Comparison of ENCODE assay signal across 9 cellular contexts in genomic region chr20:62832212-62832922, GRCh38. TPM values are rescaled to one million over a fixed set of nuclear protein-coding genes. Genes with fewer than 3 reads are reported as not detected.
A peak's percentile ranks its signal among the peaks of the same experiment; 100 is the strongest.
DNase-seq lines count a peak whose midpoint lies in the region; ATAC-seq, FAIRE-seq and TF ChIP-seq lines count a peak whose summit lies in the region.
"Had no signal": no experiment of that assay in that cellular context is flagged by ENCODE, and none has a peak within 500 bp of the region (broad histone marks: within the 10 kb centered on the region; RNA-seq: fewer than 3 reads in every experiment).

No MANE protein-coding gene starts in this region.

- peak; percentile 15 for DNase-seq in DMS153 (lab: John Stamatoyannopoulos, UW)
- peak; percentile 72 for DNase-seq in NCI-H2029 (lab: John Stamatoyannopoulos, UW)
- peak; percentile 57 for DNase-seq in GM12878 (ENCODE audit: low read depth, low spot score)
- no peak for DNase-seq in NK-92 treated with Interleukin-12 subunit alpha and Interleukin-12 subunit beta, amount 100 ng/mL, for 24 hours (lab: John Stamatoyannopoulos, UW)
- no peak for DNase-seq in 8988T
- no peak for DNase-seq in type B pancreatic cell (ENCODE audit: extremely low spot score, unreplicated experiment)

- no peak overlapping the region for H3K4me3 Mint-ChIP-seq in type B pancreatic cell

- TF ChIP-seq CTCF in GM12878 (IDR thresholded peaks at IDR 0.05 in 2 of 3, conservative IDR thresholded peaks at IDR 0.05 in 1 of 3; ENCODE audit: control insufficient read depth in 2 of 3, extremely low read depth in 1 of 3, insufficient read depth in 1 of 3, low read depth in 3 of 3, low read length in 3 of 3), result peak in 2 of 3 experiments; percentile 4 to 21; a peak in 1 of 6 replicates
- TF ChIP-seq CTCF in type B pancreatic cell (conservative IDR thresholded peaks at IDR 0.05), result no peak

- H3K36me3 ChIP-seq in GM12878 (ENCODE audit: control insufficient read depth in 2 of 2, insufficient read depth in 2 of 2, low read length in 1 of 2), result no peaks in the 10 kb centered on the region
- H3K36me3 ChIP-seq in mucosa of stomach (ENCODE audit: control insufficient read depth, insufficient read depth, low read length), result no peaks in the 10 kb centered on the region

- no peaks in the 10 kb centered on the region for H3K79me2 ChIP-seq in GM12878 (ENCODE audit: control insufficient read depth, insufficient read depth, low read length)

- no peaks in the 10 kb centered on the region for H4K20me1 ChIP-seq in GM12878 (ENCODE audit: control insufficient read depth, insufficient read depth)

- RAD21 ChIA-PET in GM12878 (lab: Charles Lee; ENCODE audit: unreplicated experiment), result interaction anchor here (0.8 to 0.9 kb wide), 2 partner anchors 10 to 177 kb away, joined by 3 read pairs; no protein-coding TSS in a partner anchor

- no TSS peak for BruUV-seq in GM12878 (replicated peaks; lab: Mats Ljungman, UMichigan)

- H3K27me3 Mint-ChIP-seq in type B pancreatic cell, result no peaks in the 10 kb centered on the region

- CTCF ChIA-PET in GM12878 (lab: Yijun Ruan, JAX), result interaction anchor here (1.0 to 2.1 kb wide), 4 partner anchors 10 to 530 kb away, joined by 3 to 9 read pairs (median 3); partner anchors contain the start of gene TCFL5

- H3K4me1 ChIP-seq in GM12878 (ENCODE audit: control insufficient read depth, insufficient read depth, low read length), result peaks cover 14% of the 10 kb centered on the region
- H3K4me1 ChIP-seq in mucosa of stomach (ENCODE audit: control insufficient read depth, insufficient read depth, low read length), result peaks cover 25% of the 10 kb centered on the region

- peak overlapping the region; percentile 35; the same call in 1 of the 2 replicates for H3K9ac ChIP-seq in GM12878 (ENCODE audit: control insufficient read depth, insufficient read depth, low read length)
- H3K9ac ChIP-seq in mucosa of stomach (ENCODE audit: low read length), result peak overlapping the region; percentile 39

- intact Hi-C loops in GM12878 (cut with micrococcal nuclease; ENCODE audit: unreplicated experiment), result no loop called here

- POLR2A ChIA-PET in GM12878 (lab: Charles Lee), result no interaction called here

- H3K4me3 ChIP-seq in GM12878 (no peak overlapping the region), mucosa of stomach (ENCODE audit: low read length) (no peak overlapping the region)

- in situ Hi-C loops in GM12878 (cut with MboI), result no loop called here

- TF ChIP-seq RAD21 in GM12878 (IDR thresholded peaks at IDR 0.05; ENCODE audit: insufficient read depth, low read depth, low read length), result no peak

- SMC1A ChIA-PET in GM12878 (lab: Charles Lee; ENCODE audit: uncharacterized antibody, unreplicated experiment), result interaction anchor here (0.8 to 0.9 kb wide), 3 partner anchors 17 to 122 kb away, joined by 3 to 4 read pairs (median 3); no protein-coding TSS in a partner anchor

- no peak overlapping the region for H3K27ac Mint-ChIP-seq in type B pancreatic cell

- peaks cover 23% of the 10 kb centered on the region for H3K4me1 Mint-ChIP-seq in type B pancreatic cell (ENCODE audit: unreplicated experiment)

- FAIRE-seq in GM12878 (lab: Jason Lieb, UNC), result peak; percentile 93
- FAIRE-seq: colon had no signal

- ATAC-seq in GM19455 (IDR thresholded peaks at IDR 0.05; ENCODE audit: unreplicated experiment) (peak; percentile 67), GM12878 (peak; percentile 94)

- H3K4me2 ChIP-seq in GM12878 (ENCODE audit: control insufficient read depth, insufficient read depth), result peak overlapping the region; percentile 66

- TF ChIP-seq POLR2A in GM12878 (IDR thresholded peaks at IDR 0.05; ENCODE audit: low read depth, low read length), result no peak

- 33% methylated on average over 22 of the region's 22 CpGs for WGBS in GM12878 (ENCODE audit: insufficient coverage, insufficient replicate concordance, low lambda C conversion rate, missing lambda C conversion rate)

- no peak for TF ChIP-seq EP300 in GM12878 (IDR thresholded peaks at IDR 0.05; ENCODE audit: borderline replicate concordance in 1 of 2, control insufficient read depth in 1 of 2, low read depth in 2 of 2, low read length in 2 of 2)

- H3K27ac ChIP-seq in GM12878 (ENCODE audit: control insufficient read depth, insufficient read depth), result no peak overlapping the region

- H3K36me3 Mint-ChIP-seq in type B pancreatic cell, result no peaks in the 10 kb centered on the region

- H3K27me3 ChIP-seq in GM12878 (replicated peaks in 1 of 2; ENCODE audit: control insufficient read depth in 2 of 2, insufficient read depth in 2 of 2, low read length in 1 of 2), result peaks cover 0 to 3% of the 10 kb centered on the region in 2 experiments; a peak in 2 of 4 replicates
- no peaks in the 10 kb centered on the region for H3K27me3 ChIP-seq in mucosa of stomach (ENCODE audit: control insufficient read depth, insufficient read depth, low read length)

- H3K9me3 ChIP-seq in GM12878 (replicated peaks; ENCODE audit: control insufficient read depth, insufficient read depth, low read length) (no peaks in the 10 kb centered on the region), mucosa of stomach (ENCODE audit: control insufficient read depth, low read length) (no peaks in the 10 kb centered on the region)

- no peaks in the 10 kb centered on the region for H3K9me3 Mint-ChIP-seq in type B pancreatic cell

- peak overlapping the region; percentile 75 for H2AFZ ChIP-seq in GM12878 (ENCODE audit: control insufficient read depth, low read depth, low read length)

RNA-seq across cellular contexts. Expression of gene COL9A3, which starts 15.5 kb away (rescaled TPM):
- 4.6 and 4.9 TPM in 2 replicates for total RNA-seq in GM12878 (2013; cell fraction: nucleolus; rRNA removed)
- total RNA-seq in GM12878 (2014; rRNA removed) (1.1 and 2.0 TPM in 2 replicates), GM12878 (2014; rRNA removed; fragmentation: Illumina TruSeq; extraction: Trizol) (0.51 and 0.63 TPM in 2 replicates), GM12878 (2021) (0.96 and 1.0 TPM in 2 replicates), type B pancreatic cell (ENCODE audit: low replicate concordance) (8.8 and 21.2 TPM in 2 replicates)
- not detected for polyA plus RNA-seq in GM12878 (2011; ENCODE audit: low read depth)
- polyA plus RNA-seq in GM12878 (2011; rRNA removed) (1.7 and 2.1 TPM in 2 replicates), GM12878 (2014; fragmentation: Illumina TruSeq; extraction: Trizol) (0.21 TPM in 1 of 2 replicates, not detected in the other), GM12878 (2014; fragmentation: Nextera tagmentation; extraction: Ambion mirVana) (under 1 TPM in 1 of 2 experiments, not detected in 1; 0.09 TPM), GM12878 (2014; rRNA removed) (1.2 and 1.4 TPM in 2 replicates), GM12878 (2016; fragmentation: Nextera tagmentation; extraction: Ambion mirVana) (under 1 TPM; 0.13 to 0.29 TPM)
- 1.7 and 2.2 TPM in 2 replicates for polyA plus RNA-seq in GM12878 (2011; cell fraction: cytosol; rRNA removed)
- polyA plus RNA-seq in GM12878 (2011; cell fraction: nucleus; rRNA removed), result 7.7 and 11.8 TPM in 2 replicates
- 1.5 and 2.4 TPM in 2 replicates for polyA plus RNA-seq in GM12878 (2012)
- 0.82 TPM in 1 of 2 replicates, not detected in the other for polyA minus RNA-seq in GM12878 (2011; rRNA and poly(A)+ RNA removed)
- polyA minus RNA-seq in GM12878 (2011; cell fraction: cytosol; rRNA and poly(A)+ RNA removed), result 0.53 and 0.62 TPM in 2 replicates
- polyA minus RNA-seq in GM12878 (2011; cell fraction: nucleus; rRNA and poly(A)+ RNA removed), result 1.3 TPM in 1 of 2 replicates, not detected in the other

RNA-seq across cellular contexts. Expression of gene OGFR, which starts 27.7 kb away (rescaled TPM):
- 31.0 and 35.8 TPM in 2 replicates for total RNA-seq in GM12878 (2013; cell fraction: nucleolus; rRNA removed)
- 50.5 and 62.1 TPM in 2 replicates for total RNA-seq in GM12878 (2014; rRNA removed)
- total RNA-seq in GM12878 (2014; rRNA removed; fragmentation: Illumina TruSeq; extraction: Trizol), result 13.9 and 18.1 TPM in 2 replicates
- 52.6 and 59.8 TPM in 2 replicates for total RNA-seq in GM12878 (2021)
- polyA plus RNA-seq in GM12878 (2011; ENCODE audit: low read depth), result 16.4 TPM
- 29.0 and 38.7 TPM in 2 replicates for polyA plus RNA-seq in GM12878 (2011; rRNA removed)
- polyA plus RNA-seq in GM12878 (2011; cell fraction: cytosol; rRNA removed), result 39.9 and 64.5 TPM in 2 replicates
- 69.3 and 120 TPM in 2 replicates for polyA plus RNA-seq in GM12878 (2011; cell fraction: nucleus; rRNA removed)
- polyA plus RNA-seq in GM12878 (2012), result 26.9 and 34.5 TPM in 2 replicates
- 11.0 and 19.0 TPM in 2 replicates for polyA plus RNA-seq in GM12878 (2014; fragmentation: Illumina TruSeq; extraction: Trizol)
- polyA plus RNA-seq in GM12878 (2014; fragmentation: Nextera tagmentation; extraction: Ambion mirVana), result 1 to 10 TPM in 1 of 2 experiments, under 1 TPM in 1; 0.72 to 1.4 TPM
- 48.1 and 59.3 TPM in 2 replicates for polyA plus RNA-seq in GM12878 (2014; rRNA removed)
- polyA plus RNA-seq in GM12878 (2016; fragmentation: Nextera tagmentation; extraction: Ambion mirVana), result 10 to 100 TPM; 16.1 to 35.7 TPM
- polyA minus RNA-seq in GM12878 (2011; rRNA and poly(A)+ RNA removed), result 29.5 and 29.8 TPM in 2 replicates
- polyA minus RNA-seq in GM12878 (2011; cell fraction: cytosol; rRNA and poly(A)+ RNA removed), result 17.4 and 20.6 TPM in 2 replicates
- 11.0 and 16.4 TPM in 2 replicates for polyA minus RNA-seq in GM12878 (2011; cell fraction: nucleus; rRNA and poly(A)+ RNA removed)
- total RNA-seq in type B pancreatic cell (ENCODE audit: low replicate concordance), result 42.8 and 49.6 TPM in 2 replicates

RNA-seq across cellular contexts. Expression of gene TCFL5, which starts 29.3 kb away (rescaled TPM):
- 2.7 and 2.8 TPM in 2 replicates for total RNA-seq in GM12878 (2013; cell fraction: nucleolus; rRNA removed)
- total RNA-seq in GM12878 (2014; rRNA removed) (7.8 and 8.1 TPM in 2 replicates), GM12878 (2014; rRNA removed; fragmentation: Illumina TruSeq; extraction: Trizol) (5.9 and 6.6 TPM in 2 replicates), GM12878 (2021) (7.3 and 8.1 TPM in 2 replicates), type B pancreatic cell (ENCODE audit: low replicate concordance) (6.1 and 11.8 TPM in 2 replicates)
- polyA plus RNA-seq in GM12878 (2011; ENCODE audit: low read depth), result 2.6 TPM
- polyA plus RNA-seq in GM12878 (2011; rRNA removed) (2.5 and 3.3 TPM in 2 replicates), GM12878 (2014; fragmentation: Illumina TruSeq; extraction: Trizol) (5.0 and 6.3 TPM in 2 replicates), GM12878 (2014; fragmentation: Nextera tagmentation; extraction: Ambion mirVana) (1 to 10 TPM; 1.4 to 1.6 TPM), GM12878 (2014; rRNA removed) (5.1 and 5.7 TPM in 2 replicates), GM12878 (2016; fragmentation: Nextera tagmentation; extraction: Ambion mirVana) (under 1 TPM; 0.48 to 0.58 TPM)
- polyA plus RNA-seq in GM12878 (2011; cell fraction: cytosol; rRNA removed), result 1.5 and 1.7 TPM in 2 replicates
- 1.6 and 2.0 TPM in 2 replicates for polyA plus RNA-seq in GM12878 (2011; cell fraction: nucleus; rRNA removed)
- 3.2 and 4.8 TPM in 2 replicates for polyA plus RNA-seq in GM12878 (2012)
- 1.0 and 1.5 TPM in 2 replicates for polyA minus RNA-seq in GM12878 (2011; rRNA and poly(A)+ RNA removed)
- polyA minus RNA-seq in GM12878 (2011; cell fraction: cytosol; rRNA and poly(A)+ RNA removed), result 1.5 and 1.7 TPM in 2 replicates
- polyA minus RNA-seq in GM12878 (2011; cell fraction: nucleus; rRNA and poly(A)+ RNA removed), result 0.57 and 0.60 TPM in 2 replicates

RNA-seq across cellular contexts. Expression of gene MRGBP, which starts 36.1 kb away (rescaled TPM):
- 6.9 and 10.2 TPM in 2 replicates for total RNA-seq in GM12878 (2013; cell fraction: nucleolus; rRNA removed)
- total RNA-seq in GM12878 (2014; rRNA removed), result 16.0 and 16.3 TPM in 2 replicates
- total RNA-seq in GM12878 (2014; rRNA removed; fragmentation: Illumina TruSeq; extraction: Trizol), result 10.4 and 12.2 TPM in 2 replicates
- 15.1 and 15.2 TPM in 2 replicates for total RNA-seq in GM12878 (2021)
- 4.6 TPM for polyA plus RNA-seq in GM12878 (2011; ENCODE audit: low read depth)
- polyA plus RNA-seq in GM12878 (2011; rRNA removed), result 10.7 and 12.1 TPM in 2 replicates
- 12.0 and 14.4 TPM in 2 replicates for polyA plus RNA-seq in GM12878 (2011; cell fraction: cytosol; rRNA removed)
- 14.7 and 15.7 TPM in 2 replicates for polyA plus RNA-seq in GM12878 (2011; cell fraction: nucleus; rRNA removed)
- 12.0 and 12.8 TPM in 2 replicates for polyA plus RNA-seq in GM12878 (2012)
- polyA plus RNA-seq in GM12878 (2014; fragmentation: Illumina TruSeq; extraction: Trizol), result 4.8 and 8.3 TPM in 2 replicates
- polyA plus RNA-seq in GM12878 (2014; fragmentation: Nextera tagmentation; extraction: Ambion mirVana), result 1 to 10 TPM; 1.8 to 3.7 TPM
- 14.8 and 14.9 TPM in 2 replicates for polyA plus RNA-seq in GM12878 (2014; rRNA removed)
- polyA plus RNA-seq in GM12878 (2016; fragmentation: Nextera tagmentation; extraction: Ambion mirVana), result 10 to 100 TPM; 17.0 to 17.6 TPM
- polyA minus RNA-seq in GM12878 (2011; rRNA and poly(A)+ RNA removed), result 7.1 and 10.9 TPM in 2 replicates
- polyA minus RNA-seq in GM12878 (2011; cell fraction: cytosol; rRNA and poly(A)+ RNA removed), result 4.4 TPM in 2 replicates
- 6.0 and 6.6 TPM in 2 replicates for polyA minus RNA-seq in GM12878 (2011; cell fraction: nucleus; rRNA and poly(A)+ RNA removed)
- total RNA-seq in type B pancreatic cell (ENCODE audit: low replicate concordance), result 8.4 and 14.6 TPM in 2 replicates

Comparison
In these comparisons a context has a peak if more than half of its experiments do, and no peak if none do; other contexts are left out.
1. DNase-seq: peak in DMS153 (single experiment), NCI-H2029 (single experiment) and GM12878 (single experiment); none in NK-92 treated with Interleukin-12 subunit alpha and Interleukin-12 subunit beta, amount 100 ng/mL, for 24 hours (single experiment), 8988T (single experiment) and type B pancreatic cell (single experiment).